14 cellular contexts compared by ENCODE assay signal in the genomic region with DNA sequence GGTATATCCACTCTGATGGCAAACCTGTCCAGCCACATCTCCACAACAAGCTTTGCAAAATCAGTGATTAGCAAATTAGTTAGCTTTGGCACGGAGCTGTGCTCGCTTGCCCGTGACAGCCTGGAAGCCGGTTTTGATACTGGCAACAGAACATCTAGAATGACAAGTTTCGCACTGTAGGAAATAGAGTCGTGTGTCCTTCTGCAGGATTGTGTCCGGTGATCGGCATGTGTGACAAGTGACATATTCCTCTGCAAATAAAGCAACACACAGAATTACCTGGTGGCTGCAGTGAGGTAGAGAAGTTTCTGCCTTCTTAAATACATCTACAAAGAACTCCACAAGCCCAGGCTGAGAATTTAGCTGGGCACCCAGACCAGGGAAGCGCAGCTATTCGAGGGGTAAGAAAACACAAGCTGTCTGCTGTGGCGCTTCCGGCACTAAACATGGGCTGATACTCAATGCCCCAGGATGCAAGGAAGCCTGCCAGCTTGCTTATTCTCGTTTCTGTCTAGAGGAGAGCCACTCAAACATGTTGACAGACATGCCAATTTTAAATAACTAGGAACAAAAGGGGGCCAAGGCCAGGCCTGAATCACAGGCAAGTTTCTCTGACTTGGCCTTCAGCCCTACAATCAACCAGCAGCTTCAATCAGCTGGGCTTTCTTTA. TPM values are rescaled to one million over a fixed set of nuclear protein-coding genes. Genes with fewer than 3 reads are reported as not detected.
DNase-seq lines count a peak whose midpoint lies in the region; ATAC-seq, FAIRE-seq and TF ChIP-seq lines count a peak whose summit lies in the region.
"Had no signal": no experiment of that assay in that cellular context is flagged by ENCODE, and none has a peak within 500 bp of the region (broad histone marks: within the 10 kb centered on the region; RNA-seq: fewer than 3 reads in every experiment).

No MANE protein-coding gene starts in this region.

- no peaks in the 10 kb centered on the region for H3K9me3 ChIP-seq in Caco-2
- no peaks in the 10 kb centered on the region for H3K9me3 ChIP-seq in astrocyte (ENCODE audit: insufficient read depth, low read depth, low read length)
- no peaks in the 10 kb centered on the region for H3K9me3 ChIP-seq in hepatocyte (ENCODE audit: low read depth)
- H3K9me3 ChIP-seq: mucosa of descending colon had no signal

- peaks cover 96% of the 10 kb centered on the region for H3K36me3 Mint-ChIP-seq in Caco-2 (ENCODE audit: insufficient read depth, unreplicated experiment)
- peaks cover 21% of the 10 kb centered on the region for H3K36me3 Mint-ChIP-seq in astrocyte (ENCODE audit: low read depth, unreplicated experiment)
- peaks cover 48% of the 10 kb centered on the region for H3K36me3 Mint-ChIP-seq in mesothelial cell of epicardium

- POLR2A ChIA-PET in Caco-2 (lab: Charles Lee), result interaction anchor here (0.6 to 1.0 kb wide), 2 partner anchors 23 to 154 kb away, joined by 3 read pairs; partner anchors contain the start of gene EIF2S2

- peak overlapping the region; percentile 19 for H3K27ac Mint-ChIP-seq in Caco-2 (ENCODE audit: unreplicated experiment)
- H3K27ac Mint-ChIP-seq in astrocyte (ENCODE audit: unreplicated experiment), result peak overlapping the region; percentile 34
- peak overlapping the region; percentile 16 for H3K27ac Mint-ChIP-seq in mesothelial cell of epicardium
- H3K27ac Mint-ChIP-seq: activated CD4-positive, alpha-beta T cell treated with anti-CD3 and anti-CD28 coated beads, Interleukin-2, amount 10 ng/mL, durations not matched to agents 7 days and 5 days had no signal

- no peak overlapping the region for H3K4me2 ChIP-seq in astrocyte (ENCODE audit: low read length)
- no peak overlapping the region for H3K4me2 ChIP-seq in hepatocyte

- peak in 1 of 2 experiments; percentile 31 for DNase-seq in Caco-2
- peak; percentile 66 for DNase-seq in NCI-H1092 (lab: John Stamatoyannopoulos, UW)
- no peak for DNase-seq in astrocyte (ENCODE audit: low read depth)
- no peak for DNase-seq in mesothelial cell of epicardium (ENCODE audit: low spot score in 2 of 2, unreplicated experiment in 2 of 2)
- DNase-seq in hepatocyte (ENCODE audit: low spot score), result no peak
- DNase-seq in GM10266 (ENCODE audit: extremely low spot score), result no peak
- no peak for DNase-seq in activated CD4-positive, alpha-beta T cell treated with anti-CD3 and anti-CD28 coated beads for 4 hours
- DNase-seq: activated CD4-positive, alpha-beta T cell treated with anti-CD3 and anti-CD28 coated beads, Interleukin-2, amount 10 ng/mL, durations not matched to agents 7 days and 5 days; mucosa of descending colon had no signal

- TSS peak; percentile 52 for BruUV-seq in Caco-2 (replicated peaks; lab: Mats Ljungman, UMichigan)

- H3K4me1 ChIP-seq in Caco-2 (no peaks in the 10 kb centered on the region), astrocyte (ENCODE audit: insufficient read depth, low read length) (no peaks in the 10 kb centered on the region), hepatocyte (ENCODE audit: insufficient read depth) (no peaks in the 10 kb centered on the region)

- TF ChIP-seq CTCF in Caco-2 (IDR thresholded peaks at IDR 0.05; ENCODE audit: insufficient read depth in 1 of 2, low read depth in 1 of 2, low read length in 1 of 2, severe bottlenecking in 1 of 2, unreplicated experiment in 1 of 2) (no peak), astrocyte (IDR thresholded peaks at IDR 0.05; ENCODE audit: insufficient read depth, low read depth, low read length) (no peak), mesothelial cell of epicardium (IDR thresholded peaks at IDR 0.05; ENCODE audit: unreplicated experiment) (no peak), hepatocyte (IDR thresholded peaks at IDR 0.05; ENCODE audit: poor library complexity) (no peak), GM10266 (IDR thresholded peaks at IDR 0.05; ENCODE audit: control insufficient read depth, insufficient read depth, low read depth, missing control alignments) (no peak)

- peaks cover 75% of the 10 kb centered on the region for H4K20me1 ChIP-seq in astrocyte (ENCODE audit: insufficient read depth, low read length)
- H4K20me1 ChIP-seq in hepatocyte (ENCODE audit: insufficient read depth, poor library complexity, severe bottlenecking), result peaks cover 15% of the 10 kb centered on the region

- no peak overlapping the region for H3K4me3 ChIP-seq in Caco-2 (ENCODE audit: low read depth, low read length)
- H3K4me3 ChIP-seq in astrocyte (ENCODE audit: insufficient read depth, low read depth, low read length), result no peak overlapping the region
- H3K4me3 ChIP-seq in hepatocyte, result no peak overlapping the region
- H3K4me3 ChIP-seq: mucosa of descending colon, skin epidermis had no signal

- no peaks in the 10 kb centered on the region for H3K9me2 ChIP-seq in hepatocyte (replicated peaks; ENCODE audit: insufficient read depth)

- H3K79me2 ChIP-seq in astrocyte (ENCODE audit: insufficient read depth, low read length) (peaks cover 22% of the 10 kb centered on the region), hepatocyte (peaks cover 11% of the 10 kb centered on the region)

- H3K4me3 Mint-ChIP-seq in Caco-2 (ENCODE audit: unreplicated experiment) (no peak overlapping the region), astrocyte (ENCODE audit: unreplicated experiment) (no peak overlapping the region), mesothelial cell of epicardium (no peak overlapping the region)
- H3K4me3 Mint-ChIP-seq: activated CD4-positive, alpha-beta T cell treated with anti-CD3 and anti-CD28 coated beads, Interleukin-2, amount 10 ng/mL, durations not matched to agents 7 days and 5 days had no signal

- no peaks in the 10 kb centered on the region for H3K27me3 ChIP-seq in Caco-2 (replicated peaks; ENCODE audit: control insufficient read depth, insufficient read depth, low read length)
- no peaks in the 10 kb centered on the region for H3K27me3 ChIP-seq in astrocyte (ENCODE audit: insufficient read depth, low read length)
- H3K27me3 ChIP-seq in hepatocyte, result no peaks in the 10 kb centered on the region

- CTCF ChIA-PET in Caco-2 (lab: Charles Lee), result no interaction called here

- H3K9me3 Mint-ChIP-seq in Caco-2 (ENCODE audit: unreplicated experiment), result no peaks in the 10 kb centered on the region
- H3K9me3 Mint-ChIP-seq in astrocyte (ENCODE audit: unreplicated experiment), result no peaks in the 10 kb centered on the region
- H3K9me3 Mint-ChIP-seq in mesothelial cell of epicardium, result no peaks in the 10 kb centered on the region
- H3K9me3 Mint-ChIP-seq: activated CD4-positive, alpha-beta T cell treated with anti-CD3 and anti-CD28 coated beads, Interleukin-2, amount 10 ng/mL, durations not matched to agents 7 days and 5 days had no signal

- H2AFZ ChIP-seq in astrocyte (ENCODE audit: low read depth, low read length) (no peak overlapping the region), hepatocyte (no peak overlapping the region)

- intact Hi-C loops in Caco-2 (cut with micrococcal nuclease; ENCODE audit: unreplicated experiment), result no loop called here

- H3K36me3 ChIP-seq in Caco-2 (ENCODE audit: control insufficient read depth, insufficient read depth, low read length) (peaks cover 20% of the 10 kb centered on the region), astrocyte (ENCODE audit: insufficient read depth, low read length) (peaks cover 62% of the 10 kb centered on the region), hepatocyte (replicated peaks; ENCODE audit: insufficient read depth, low read depth) (peaks cover 6% of the 10 kb centered on the region)

- H3K27ac ChIP-seq in astrocyte (ENCODE audit: low read depth, low read length) (no peak overlapping the region), hepatocyte (no peak overlapping the region)

- no peak for FAIRE-seq in astrocyte (lab: Jason Lieb, UNC)
- FAIRE-seq: D721Med, endometrium, GM12891 had no signal

- 98% methylated on average over 13 of the region's 13 CpGs for WGBS in hepatocyte (ENCODE audit: low lambda C conversion rate, missing lambda C conversion rate)

- H3K27me3 Mint-ChIP-seq in Caco-2 (ENCODE audit: insufficient read depth, unreplicated experiment), result no peaks in the 10 kb centered on the region
- no peaks in the 10 kb centered on the region for H3K27me3 Mint-ChIP-seq in astrocyte (ENCODE audit: low read depth, unreplicated experiment)
- H3K27me3 Mint-ChIP-seq in mesothelial cell of epicardium (ENCODE audit: low read depth), result no peaks in the 10 kb centered on the region
- H3K27me3 Mint-ChIP-seq: activated CD4-positive, alpha-beta T cell treated with anti-CD3 and anti-CD28 coated beads, Interleukin-2, amount 10 ng/mL, durations not matched to agents 7 days and 5 days had no signal

- no peak for ATAC-seq in HG03039 (IDR thresholded peaks at IDR 0.05; ENCODE audit: unreplicated experiment)
- ATAC-seq: mucosa of descending colon had no signal

- H3K9ac ChIP-seq in astrocyte (ENCODE audit: low read length), result no peak overlapping the region

- H3K4me1 Mint-ChIP-seq in Caco-2 (ENCODE audit: low read depth, unreplicated experiment) (no peaks in the 10 kb centered on the region), astrocyte (ENCODE audit: low read depth, unreplicated experiment) (peaks cover 4% of the 10 kb centered on the region), mesothelial cell of epicardium (no peaks in the 10 kb centered on the region)

RNA-seq across cellular contexts. Expression of gene EIF2S2, which starts 22.3 kb away (rescaled TPM):
- total RNA-seq in Caco-2 (2022) (291 and 299 TPM in 2 replicates), astrocyte (122 and 125 TPM in 2 replicates), mesothelial cell of epicardium (45.5 to 46.7 TPM (median 46.1 TPM) in 3 replicates), hepatocyte (75.8 and 86.3 TPM in 2 replicates)
- polyA plus RNA-seq in hepatocyte, result 40.9 and 43.1 TPM in 2 replicates
